1 cellular context compared by ENCODE assay signal in the genomic region with DNA sequence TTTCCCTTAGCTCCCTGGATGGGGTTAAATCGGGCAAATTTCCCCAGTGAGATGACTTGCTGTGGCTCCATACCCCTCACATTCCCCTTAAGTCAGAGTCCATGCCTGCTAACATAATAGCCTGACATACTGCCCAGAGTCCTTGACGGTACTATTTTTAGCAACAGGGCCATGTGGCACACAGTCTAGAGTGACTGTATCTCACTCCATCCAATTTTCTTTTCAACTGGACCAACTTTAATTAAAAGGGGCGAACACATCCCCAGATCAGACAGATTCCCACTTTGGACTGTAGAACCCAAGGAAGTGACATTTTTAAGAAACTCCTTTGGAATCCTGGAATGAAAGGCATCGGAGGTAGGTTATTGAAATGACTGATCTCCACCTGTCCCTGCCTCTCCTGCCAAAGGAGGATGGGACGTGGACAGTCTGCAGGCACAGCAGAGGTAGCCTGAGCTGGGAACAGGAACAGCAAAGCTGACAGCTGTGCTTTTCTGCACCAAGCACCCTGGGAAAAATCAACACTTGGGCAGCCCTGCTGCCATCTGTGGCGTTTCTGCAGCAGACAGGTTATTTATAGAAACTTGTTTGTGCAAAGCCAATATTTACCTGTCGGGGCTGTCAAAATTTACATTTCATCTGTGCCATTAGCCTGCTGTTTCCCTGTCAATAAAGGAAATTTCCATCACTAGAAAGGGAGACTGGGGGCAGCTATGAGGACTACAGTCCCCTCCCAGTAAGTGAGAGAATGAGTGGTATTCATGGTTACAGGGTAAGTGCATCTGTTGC.
TF ChIP-seq lines count a peak whose summit lies in the region.

No MANE protein-coding gene starts in this region.

TF ChIP-seq in HepG2, 621 proteins besides CTCF, POLR2A, EP300 and RAD21 (continued from another document and continues in another):
- TF ChIP-seq, protein P1, sequence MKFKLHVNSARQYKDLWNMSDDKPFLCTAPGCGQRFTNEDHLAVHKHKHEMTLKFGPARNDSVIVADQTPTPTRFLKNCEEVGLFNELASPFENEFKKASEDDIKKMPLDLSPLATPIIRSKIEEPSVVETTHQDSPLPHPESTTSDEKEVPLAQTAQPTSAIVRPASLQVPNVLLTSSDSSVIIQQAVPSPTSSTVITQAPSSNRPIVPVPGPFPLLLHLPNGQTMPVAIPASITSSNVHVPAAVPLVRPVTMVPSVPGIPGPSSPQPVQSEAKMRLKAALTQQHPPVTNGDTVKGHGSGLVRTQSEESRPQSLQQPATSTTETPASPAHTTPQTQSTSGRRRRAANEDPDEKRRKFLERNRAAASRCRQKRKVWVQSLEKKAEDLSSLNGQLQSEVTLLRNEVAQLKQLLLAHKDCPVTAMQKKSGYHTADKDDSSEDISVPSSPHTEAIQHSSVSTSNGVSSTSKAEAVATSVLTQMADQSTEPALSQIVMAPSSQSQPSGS (CRISPR knock-in tag; IDR thresholded peaks at IDR 0.05) = 0 out of 2 replicates have a peak, but pooled peaks have one; percentile 51
- TF ChIP-seq, protein P2, sequence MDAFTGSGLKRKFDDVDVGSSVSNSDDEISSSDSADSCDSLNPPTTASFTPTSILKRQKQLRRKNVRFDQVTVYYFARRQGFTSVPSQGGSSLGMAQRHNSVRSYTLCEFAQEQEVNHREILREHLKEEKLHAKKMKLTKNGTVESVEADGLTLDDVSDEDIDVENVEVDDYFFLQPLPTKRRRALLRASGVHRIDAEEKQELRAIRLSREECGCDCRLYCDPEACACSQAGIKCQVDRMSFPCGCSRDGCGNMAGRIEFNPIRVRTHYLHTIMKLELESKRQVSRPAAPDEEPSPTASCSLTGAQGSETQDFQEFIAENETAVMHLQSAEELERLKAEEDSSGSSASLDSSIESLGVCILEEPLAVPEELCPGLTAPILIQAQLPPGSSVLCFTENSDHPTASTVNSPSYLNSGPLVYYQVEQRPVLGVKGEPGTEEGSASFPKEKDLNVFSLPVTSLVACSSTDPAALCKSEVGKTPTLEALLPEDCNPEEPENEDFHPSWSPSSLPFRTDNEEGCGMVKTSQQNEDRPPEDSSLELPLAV (CRISPR knock-in tag; conservative IDR thresholded peaks at IDR 0.05; ENCODE audit: low read depth) = no peak
- TF ChIP-seq ZNF232 (CRISPR knock-in tag; IDR thresholded peaks at IDR 0.05; ENCODE audit: borderline replicate concordance) = no peak
- TF ChIP-seq, protein P3, sequence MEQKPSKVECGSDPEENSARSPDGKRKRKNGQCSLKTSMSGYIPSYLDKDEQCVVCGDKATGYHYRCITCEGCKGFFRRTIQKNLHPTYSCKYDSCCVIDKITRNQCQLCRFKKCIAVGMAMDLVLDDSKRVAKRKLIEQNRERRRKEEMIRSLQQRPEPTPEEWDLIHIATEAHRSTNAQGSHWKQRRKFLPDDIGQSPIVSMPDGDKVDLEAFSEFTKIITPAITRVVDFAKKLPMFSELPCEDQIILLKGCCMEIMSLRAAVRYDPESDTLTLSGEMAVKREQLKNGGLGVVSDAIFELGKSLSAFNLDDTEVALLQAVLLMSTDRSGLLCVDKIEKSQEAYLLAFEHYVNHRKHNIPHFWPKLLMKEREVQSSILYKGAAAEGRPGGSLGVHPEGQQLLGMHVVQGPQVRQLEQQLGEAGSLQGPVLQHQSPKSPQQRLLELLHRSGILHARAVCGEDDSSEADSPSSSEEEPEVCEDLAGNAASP (CRISPR knock-in tag; IDR thresholded peaks at IDR 0.05; ENCODE audit: borderline replicate concordance) = peak; percentile 89
- TF ChIP-seq ZSCAN21 (CRISPR knock-in tag; IDR thresholded peaks at IDR 0.05; ENCODE audit: borderline replicate concordance) = peak; percentile 43; the same call in 1 of the 2 replicates
- TF ChIP-seq, protein P4, sequence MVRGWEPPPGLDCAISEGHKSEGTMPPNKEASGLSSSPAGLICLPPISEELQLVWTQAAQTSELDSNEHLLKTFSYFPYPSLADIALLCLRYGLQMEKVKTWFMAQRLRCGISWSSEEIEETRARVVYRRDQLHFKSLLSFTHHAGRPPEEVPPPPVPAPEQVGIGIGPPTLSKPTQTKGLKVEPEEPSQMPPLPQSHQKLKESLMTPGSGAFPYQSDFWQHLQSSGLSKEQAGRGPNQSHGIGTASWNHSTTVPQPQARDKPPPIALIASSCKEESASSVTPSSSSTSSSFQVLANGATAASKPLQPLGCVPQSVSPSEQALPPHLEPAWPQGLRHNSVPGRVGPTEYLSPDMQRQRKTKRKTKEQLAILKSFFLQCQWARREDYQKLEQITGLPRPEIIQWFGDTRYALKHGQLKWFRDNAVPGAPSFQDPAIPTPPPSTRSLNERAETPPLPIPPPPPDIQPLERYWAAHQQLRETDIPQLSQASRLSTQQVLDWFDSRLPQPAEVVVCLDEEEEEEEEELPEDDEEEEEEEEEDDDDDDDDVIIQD (CRISPR knock-in tag; IDR thresholded peaks at IDR 0.05; ENCODE audit: low read depth) = peak; percentile 88; the same call in 1 of the 2 replicates
- TF ChIP-seq, protein P5, sequence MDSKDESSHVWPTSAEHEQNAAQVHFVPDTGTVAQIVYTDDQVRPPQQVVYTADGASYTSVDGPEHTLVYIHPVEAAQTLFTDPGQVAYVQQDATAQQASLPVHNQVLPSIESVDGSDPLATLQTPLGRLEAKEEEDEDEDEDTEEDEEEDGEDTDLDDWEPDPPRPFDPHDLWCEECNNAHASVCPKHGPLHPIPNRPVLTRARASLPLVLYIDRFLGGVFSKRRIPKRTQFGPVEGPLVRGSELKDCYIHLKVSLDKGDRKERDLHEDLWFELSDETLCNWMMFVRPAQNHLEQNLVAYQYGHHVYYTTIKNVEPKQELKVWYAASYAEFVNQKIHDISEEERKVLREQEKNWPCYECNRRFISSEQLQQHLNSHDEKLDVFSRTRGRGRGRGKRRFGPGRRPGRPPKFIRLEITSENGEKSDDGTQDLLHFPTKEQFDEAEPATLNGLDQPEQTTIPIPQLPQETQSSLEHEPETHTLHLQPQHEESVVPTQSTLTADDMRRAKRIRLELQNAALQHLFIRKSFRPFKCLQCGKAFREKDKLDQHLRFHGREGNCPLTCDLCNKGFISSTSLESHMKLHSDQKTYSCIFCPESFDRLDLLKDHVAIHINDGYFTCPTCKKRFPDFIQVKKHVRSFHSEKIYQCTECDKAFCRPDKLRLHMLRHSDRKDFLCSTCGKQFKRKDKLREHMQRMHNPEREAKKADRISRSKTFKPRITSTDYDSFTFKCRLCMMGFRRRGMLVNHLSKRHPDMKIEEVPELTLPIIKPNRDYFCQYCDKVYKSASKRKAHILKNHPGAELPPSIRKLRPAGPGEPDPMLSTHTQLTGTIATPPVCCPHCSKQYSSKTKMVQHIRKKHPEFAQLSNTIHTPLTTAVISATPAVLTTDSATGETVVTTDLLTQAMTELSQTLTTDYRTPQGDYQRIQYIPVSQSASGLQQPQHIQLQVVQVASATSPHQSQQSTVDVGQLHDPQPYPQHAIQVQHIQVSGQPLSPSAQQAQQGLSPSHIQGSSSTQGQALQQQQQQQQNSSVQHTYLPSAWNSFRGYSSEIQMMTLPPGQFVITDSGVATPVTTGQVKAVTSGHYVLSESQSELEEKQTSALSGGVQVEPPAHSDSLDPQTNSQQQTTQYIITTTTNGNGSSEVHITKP (CRISPR knock-in tag; IDR thresholded peaks at IDR 0.05; ENCODE audit: low read depth) = peak; percentile 92
- TF ChIP-seq SOX6 (IDR thresholded peaks at IDR 0.05) = no peak
- peak; percentile 98 for TF ChIP-seq SOX6 (CRISPR knock-in tag; IDR thresholded peaks at IDR 0.05)
- TF ChIP-seq MAZ (IDR thresholded peaks at IDR 0.05; ENCODE audit: borderline replicate concordance, low read depth, low read length) = no peak
- peak; percentile 54; the same call in 1 of the 2 replicates for TF ChIP-seq MAZ (CRISPR knock-in tag; IDR thresholded peaks at IDR 0.05; ENCODE audit: low read depth)
- TF ChIP-seq NR2C2 (CRISPR knock-in tag; IDR thresholded peaks at IDR 0.05; ENCODE audit: borderline replicate concordance) = no peak
- no peak for TF ChIP-seq RBM22 (optimal IDR thresholded peaks at IDR 0.05; ENCODE audit: low read length)
- TF ChIP-seq, protein P6, sequence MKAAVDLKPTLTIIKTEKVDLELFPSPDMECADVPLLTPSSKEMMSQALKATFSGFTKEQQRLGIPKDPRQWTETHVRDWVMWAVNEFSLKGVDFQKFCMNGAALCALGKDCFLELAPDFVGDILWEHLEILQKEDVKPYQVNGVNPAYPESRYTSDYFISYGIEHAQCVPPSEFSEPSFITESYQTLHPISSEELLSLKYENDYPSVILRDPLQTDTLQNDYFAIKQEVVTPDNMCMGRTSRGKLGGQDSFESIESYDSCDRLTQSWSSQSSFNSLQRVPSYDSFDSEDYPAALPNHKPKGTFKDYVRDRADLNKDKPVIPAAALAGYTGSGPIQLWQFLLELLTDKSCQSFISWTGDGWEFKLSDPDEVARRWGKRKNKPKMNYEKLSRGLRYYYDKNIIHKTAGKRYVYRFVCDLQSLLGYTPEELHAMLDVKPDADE (CRISPR knock-in tag; IDR thresholded peaks at IDR 0.05) = no peak
- TF ChIP-seq, protein P7, sequence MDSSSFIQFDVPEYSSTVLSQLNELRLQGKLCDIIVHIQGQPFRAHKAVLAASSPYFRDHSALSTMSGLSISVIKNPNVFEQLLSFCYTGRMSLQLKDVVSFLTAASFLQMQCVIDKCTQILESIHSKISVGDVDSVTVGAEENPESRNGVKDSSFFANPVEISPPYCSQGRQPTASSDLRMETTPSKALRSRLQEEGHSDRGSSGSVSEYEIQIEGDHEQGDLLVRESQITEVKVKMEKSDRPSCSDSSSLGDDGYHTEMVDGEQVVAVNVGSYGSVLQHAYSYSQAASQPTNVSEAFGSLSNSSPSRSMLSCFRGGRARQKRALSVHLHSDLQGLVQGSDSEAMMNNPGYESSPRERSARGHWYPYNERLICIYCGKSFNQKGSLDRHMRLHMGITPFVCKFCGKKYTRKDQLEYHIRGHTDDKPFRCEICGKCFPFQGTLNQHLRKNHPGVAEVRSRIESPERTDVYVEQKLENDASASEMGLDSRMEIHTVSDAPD (CRISPR knock-in tag; IDR thresholded peaks at IDR 0.05) = peak; percentile 66; the same call in 1 of the 2 replicates
- TF ChIP-seq CBX1 (IDR thresholded peaks at IDR 0.05; ENCODE audit: low read depth) = peak; percentile 26
- TF ChIP-seq, protein P8, sequence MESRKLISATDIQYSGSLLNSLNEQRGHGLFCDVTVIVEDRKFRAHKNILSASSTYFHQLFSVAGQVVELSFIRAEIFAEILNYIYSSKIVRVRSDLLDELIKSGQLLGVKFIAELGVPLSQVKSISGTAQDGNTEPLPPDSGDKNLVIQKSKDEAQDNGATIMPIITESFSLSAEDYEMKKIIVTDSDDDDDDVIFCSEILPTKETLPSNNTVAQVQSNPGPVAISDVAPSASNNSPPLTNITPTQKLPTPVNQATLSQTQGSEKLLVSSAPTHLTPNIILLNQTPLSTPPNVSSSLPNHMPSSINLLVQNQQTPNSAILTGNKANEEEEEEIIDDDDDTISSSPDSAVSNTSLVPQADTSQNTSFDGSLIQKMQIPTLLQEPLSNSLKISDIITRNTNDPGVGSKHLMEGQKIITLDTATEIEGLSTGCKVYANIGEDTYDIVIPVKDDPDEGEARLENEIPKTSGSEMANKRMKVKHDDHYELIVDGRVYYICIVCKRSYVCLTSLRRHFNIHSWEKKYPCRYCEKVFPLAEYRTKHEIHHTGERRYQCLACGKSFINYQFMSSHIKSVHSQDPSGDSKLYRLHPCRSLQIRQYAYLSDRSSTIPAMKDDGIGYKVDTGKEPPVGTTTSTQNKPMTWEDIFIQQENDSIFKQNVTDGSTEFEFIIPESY (CRISPR knock-in tag; IDR thresholded peaks at IDR 0.05) = no peak
- peak; percentile 68 for TF ChIP-seq SAP130 (CRISPR knock-in tag; IDR thresholded peaks at IDR 0.05; ENCODE audit: low read depth)
- no peak for TF ChIP-seq NR3C1 (CRISPR knock-in tag; IDR thresholded peaks at IDR 0.05)
- TF ChIP-seq ZEB1 (IDR thresholded peaks at IDR 0.05; ENCODE audit: insufficient replicate concordance, low read depth) = no peak
- TF ChIP-seq, protein P9, sequence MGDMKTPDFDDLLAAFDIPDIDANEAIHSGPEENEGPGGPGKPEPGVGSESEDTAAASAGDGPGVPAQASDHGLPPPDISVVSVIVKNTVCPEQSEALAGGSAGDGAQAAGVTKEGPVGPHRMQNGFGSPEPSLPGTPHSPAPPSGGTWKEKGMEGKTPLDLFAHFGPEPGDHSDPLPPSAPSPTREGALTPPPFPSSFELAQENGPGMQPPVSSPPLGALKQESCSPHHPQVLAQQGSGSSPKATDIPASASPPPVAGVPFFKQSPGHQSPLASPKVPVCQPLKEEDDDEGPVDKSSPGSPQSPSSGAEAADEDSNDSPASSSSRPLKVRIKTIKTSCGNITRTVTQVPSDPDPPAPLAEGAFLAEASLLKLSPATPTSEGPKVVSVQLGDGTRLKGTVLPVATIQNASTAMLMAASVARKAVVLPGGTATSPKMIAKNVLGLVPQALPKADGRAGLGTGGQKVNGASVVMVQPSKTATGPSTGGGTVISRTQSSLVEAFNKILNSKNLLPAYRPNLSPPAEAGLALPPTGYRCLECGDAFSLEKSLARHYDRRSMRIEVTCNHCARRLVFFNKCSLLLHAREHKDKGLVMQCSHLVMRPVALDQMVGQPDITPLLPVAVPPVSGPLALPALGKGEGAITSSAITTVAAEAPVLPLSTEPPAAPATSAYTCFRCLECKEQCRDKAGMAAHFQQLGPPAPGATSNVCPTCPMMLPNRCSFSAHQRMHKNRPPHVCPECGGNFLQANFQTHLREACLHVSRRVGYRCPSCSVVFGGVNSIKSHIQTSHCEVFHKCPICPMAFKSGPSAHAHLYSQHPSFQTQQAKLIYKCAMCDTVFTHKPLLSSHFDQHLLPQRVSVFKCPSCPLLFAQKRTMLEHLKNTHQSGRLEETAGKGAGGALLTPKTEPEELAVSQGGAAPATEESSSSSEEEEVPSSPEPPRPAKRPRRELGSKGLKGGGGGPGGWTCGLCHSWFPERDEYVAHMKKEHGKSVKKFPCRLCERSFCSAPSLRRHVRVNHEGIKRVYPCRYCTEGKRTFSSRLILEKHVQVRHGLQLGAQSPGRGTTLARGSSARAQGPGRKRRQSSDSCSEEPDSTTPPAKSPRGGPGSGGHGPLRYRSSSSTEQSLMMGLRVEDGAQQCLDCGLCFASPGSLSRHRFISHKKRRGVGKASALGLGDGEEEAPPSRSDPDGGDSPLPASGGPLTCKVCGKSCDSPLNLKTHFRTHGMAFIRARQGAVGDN (CRISPR knock-in tag; IDR thresholded peaks at IDR 0.05) = peak; percentile 46
- TF ChIP-seq BHLHE40 (IDR thresholded peaks at IDR 0.05; ENCODE audit: low read length) = no peak
- TF ChIP-seq GABPB1 (CRISPR knock-in tag; IDR thresholded peaks at IDR 0.05) = no peak
- TF ChIP-seq FOXM1 (CRISPR knock-in tag; IDR thresholded peaks at IDR 0.05) = no peak
- TF ChIP-seq ZNF317 (CRISPR knock-in tag; IDR thresholded peaks at IDR 0.05) = no peak
- peak; percentile 38; the same call in 1 of the 2 replicates for TF ChIP-seq MXD4 (CRISPR knock-in tag; IDR thresholded peaks at IDR 0.05)
- TF ChIP-seq ASH2L (IDR thresholded peaks at IDR 0.05; ENCODE audit: insufficient read length, low read depth, low read length) = peak; percentile 48
- no peak for TF ChIP-seq NFE2L2 (IDR thresholded peaks at IDR 0.05; ENCODE audit: low read length)
- TF ChIP-seq ZNF136 (CRISPR knock-in tag; IDR thresholded peaks at IDR 0.05; ENCODE audit: low read depth) = no peak
- TF ChIP-seq, protein P10, sequence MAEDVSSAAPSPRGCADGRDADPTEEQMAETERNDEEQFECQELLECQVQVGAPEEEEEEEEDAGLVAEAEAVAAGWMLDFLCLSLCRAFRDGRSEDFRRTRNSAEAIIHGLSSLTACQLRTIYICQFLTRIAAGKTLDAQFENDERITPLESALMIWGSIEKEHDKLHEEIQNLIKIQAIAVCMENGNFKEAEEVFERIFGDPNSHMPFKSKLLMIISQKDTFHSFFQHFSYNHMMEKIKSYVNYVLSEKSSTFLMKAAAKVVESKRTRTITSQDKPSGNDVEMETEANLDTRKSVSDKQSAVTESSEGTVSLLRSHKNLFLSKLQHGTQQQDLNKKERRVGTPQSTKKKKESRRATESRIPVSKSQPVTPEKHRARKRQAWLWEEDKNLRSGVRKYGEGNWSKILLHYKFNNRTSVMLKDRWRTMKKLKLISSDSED (CRISPR knock-in tag; IDR thresholded peaks at IDR 0.05) = no peak
